Comparison of ENCODE assay signal across 36 cellular contexts in genomic region chr6:41011673-41012072, GRCh38. TPM values are rescaled to one million over a fixed set of nuclear protein-coding genes. Genes with fewer than 3 reads are reported as not detected.
"Had no signal": no experiment of that assay in that cellular context is flagged by ENCODE, and none has a peak within 500 bp of the region (broad histone marks: within the 10 kb centered on the region; RNA-seq: fewer than 3 reads in every experiment).

No MANE protein-coding gene starts in this region.

- H3K27me3 Mint-ChIP-seq: stimulated activated naive CD8-positive, alpha-beta T cell treated with anti-CD3 and anti-CD28 coated beads, Interleukin-15, Interleukin-2, amounts not matched to agents 100 ng/mL and 50 ng/mL, for 24 hours had no signal

- H3K4me3 ChIP-seq: left ventricle myocardium inferior, lung, mucosa of descending colon, pancreas, prostate gland, sigmoid colon, spleen, suprapubic skin, thoracic aorta, tibial artery, uterus had no signal

- H3K4me1 Mint-ChIP-seq: immature natural killer cell; naive thymus-derived CD4-positive, alpha-beta T cell; neural crest cell; stimulated activated effector memory CD8-positive, alpha-beta T cell treated with anti-CD3 and anti-CD28 coated beads, Interleukin-12 subunit alpha, Interleukin-12 subunit beta, amount 100 ng/mL, for 72 hours had no signal

- H3K4me1 ChIP-seq: left ventricle myocardium inferior, prostate gland, sigmoid colon, spleen, suprapubic skin, tibial artery, uterus had no signal

- FAIRE-seq: islet of Langerhans, kidney, pancreas, small intestine had no signal

- H3K36me3 Mint-ChIP-seq: naive thymus-derived CD4-positive, alpha-beta T cell; natural killer cell treated with Interleukin-12 subunit alpha and Interleukin-12 subunit beta and Interleukin-15 and Interleukin-18, amount 100 ng/mL, for 72 hours; stimulated activated effector memory CD8-positive, alpha-beta T cell treated with anti-CD3 and anti-CD28 coated beads, Interleukin-12 subunit alpha, Interleukin-12 subunit beta, amount 100 ng/mL, for 72 hours had no signal

- H3K9me3 Mint-ChIP-seq: immature natural killer cell; natural killer cell treated with Interleukin-12 subunit alpha and Interleukin-12 subunit beta and Interleukin-15 and Interleukin-18, amount 100 ng/mL, for 72 hours; neural crest cell; stimulated activated effector memory CD8-positive, alpha-beta T cell treated with anti-CD3 and anti-CD28 coated beads, Interleukin-12 subunit alpha, Interleukin-12 subunit beta, amount 100 ng/mL, for 72 hours; stimulated activated naive CD8-positive, alpha-beta T cell treated with anti-CD3 and anti-CD28 coated beads, Interleukin-15, Interleukin-2, amounts not matched to agents 100 ng/mL and 50 ng/mL, for 24 hours had no signal

- H3K27ac Mint-ChIP-seq: immature natural killer cell; naive thymus-derived CD4-positive, alpha-beta T cell; natural killer cell treated with Interleukin-12 subunit alpha and Interleukin-12 subunit beta and Interleukin-15 and Interleukin-18, amount 100 ng/mL, for 72 hours; stimulated activated effector memory CD8-positive, alpha-beta T cell treated with anti-CD3 and anti-CD28 coated beads, Interleukin-12 subunit alpha, Interleukin-12 subunit beta, amount 100 ng/mL, for 72 hours; stimulated activated naive CD8-positive, alpha-beta T cell treated with anti-CD3 and anti-CD28 coated beads, Interleukin-15, Interleukin-2, amounts not matched to agents 100 ng/mL and 50 ng/mL, for 24 hours had no signal

- H3K36me3 ChIP-seq: left ventricle myocardium inferior, pancreas, prostate gland, sigmoid colon, spleen, suprapubic skin, thoracic aorta, tibial artery, uterus had no signal

- H3K9me3 ChIP-seq: left ventricle myocardium inferior, mucosa of descending colon, pancreas, prostate gland, sigmoid colon, spleen, suprapubic skin, thoracic aorta, tibial artery, uterus had no signal

- H3K27ac ChIP-seq: left ventricle myocardium inferior, prostate gland, sigmoid colon, spleen, suprapubic skin, thoracic aorta, tibial artery, uterus had no signal

- H3K27me3 ChIP-seq: pancreas, sigmoid colon, spleen, suprapubic skin, tibial artery, uterus had no signal

- H3K4me3 Mint-ChIP-seq: immature natural killer cell; naive thymus-derived CD4-positive, alpha-beta T cell; natural killer cell treated with Interleukin-12 subunit alpha and Interleukin-12 subunit beta and Interleukin-15 and Interleukin-18, amount 100 ng/mL, for 72 hours; neural crest cell; stimulated activated effector memory CD8-positive, alpha-beta T cell treated with anti-CD3 and anti-CD28 coated beads, Interleukin-12 subunit alpha, Interleukin-12 subunit beta, amount 100 ng/mL, for 72 hours; stimulated activated naive CD8-positive, alpha-beta T cell treated with anti-CD3 and anti-CD28 coated beads, Interleukin-15, Interleukin-2, amounts not matched to agents 100 ng/mL and 50 ng/mL, for 24 hours had no signal

- ATAC-seq: left colon; mucosa of descending colon; naive thymus-derived CD4-positive, alpha-beta T cell; natural killer cell treated with Interleukin-12 subunit alpha and Interleukin-12 subunit beta and Interleukin-15 and Interleukin-18, amount 100 ng/mL, for 72 hours; pancreas; right cardiac atrium; stimulated activated effector memory CD8-positive, alpha-beta T cell treated with anti-CD3 and anti-CD28 coated beads, Interleukin-12 subunit alpha, Interleukin-12 subunit beta, amount 100 ng/mL, for 72 hours had no signal

- DNase-seq: hypothalamus; immature natural killer cell; kidney; left colon; left ventricle myocardium inferior; midbrain; mucosa of descending colon; naive thymus-derived CD4-positive, alpha-beta T cell; nucleus accumbens; pancreas; posterior cingulate gyrus; retina; right cardiac atrium; sigmoid colon; small intestine; spleen; stimulated activated CD4-positive, alpha-beta T cell treated with anti-CD3 and anti-CD28 coated beads, Interleukin-4, amount 100 ng/mL, for 24 hours; stimulated activated naive CD4-positive, alpha-beta T cell; tibial artery; trophoblast cell; uterus had no signal

RNA-seq across cellular contexts. Expression of gene UNC5CL, which starts 27.3 kb away (rescaled TPM):
- total RNA-seq: osteoblast had no signal

RNA-seq across cellular contexts. Expression of gene TSPO2, which starts 30.6 kb away (rescaled TPM):
- total RNA-seq: left colon; left ventricle myocardium inferior; lower leg skin; mesenteric fat pad; myocyte; naive thymus-derived CD4-positive, alpha-beta T cell; natural killer cell treated with Interleukin-12 subunit alpha and Interleukin-12 subunit beta and Interleukin-15 and Interleukin-18, amount 100 ng/mL, for 72 hours; neural crest cell; osteoblast; prostate gland; right cardiac atrium; sigmoid colon; subcutaneous adipose tissue; suprapubic skin; thoracic aorta; ureter; uterus had no signal
- polyA plus RNA-seq: immature natural killer cell; naive thymus-derived CD4-positive, alpha-beta T cell; right cardiac atrium had no signal

RNA-seq across cellular contexts. Expression of gene APOBEC2, which starts 41.3 kb away (rescaled TPM):
- total RNA-seq: kidney; left colon; lower leg skin; mesenteric fat pad; mucosa of descending colon; naive thymus-derived CD4-positive, alpha-beta T cell; natural killer cell treated with Interleukin-12 subunit alpha and Interleukin-12 subunit beta and Interleukin-15 and Interleukin-18, amount 100 ng/mL, for 72 hours; neural crest cell; osteoblast; subcutaneous adipose tissue; suprapubic skin; thoracic aorta; uterus had no signal
- polyA plus RNA-seq: spleen had no signal
